24 cellular contexts compared by ENCODE assay signal in the genomic region with DNA sequence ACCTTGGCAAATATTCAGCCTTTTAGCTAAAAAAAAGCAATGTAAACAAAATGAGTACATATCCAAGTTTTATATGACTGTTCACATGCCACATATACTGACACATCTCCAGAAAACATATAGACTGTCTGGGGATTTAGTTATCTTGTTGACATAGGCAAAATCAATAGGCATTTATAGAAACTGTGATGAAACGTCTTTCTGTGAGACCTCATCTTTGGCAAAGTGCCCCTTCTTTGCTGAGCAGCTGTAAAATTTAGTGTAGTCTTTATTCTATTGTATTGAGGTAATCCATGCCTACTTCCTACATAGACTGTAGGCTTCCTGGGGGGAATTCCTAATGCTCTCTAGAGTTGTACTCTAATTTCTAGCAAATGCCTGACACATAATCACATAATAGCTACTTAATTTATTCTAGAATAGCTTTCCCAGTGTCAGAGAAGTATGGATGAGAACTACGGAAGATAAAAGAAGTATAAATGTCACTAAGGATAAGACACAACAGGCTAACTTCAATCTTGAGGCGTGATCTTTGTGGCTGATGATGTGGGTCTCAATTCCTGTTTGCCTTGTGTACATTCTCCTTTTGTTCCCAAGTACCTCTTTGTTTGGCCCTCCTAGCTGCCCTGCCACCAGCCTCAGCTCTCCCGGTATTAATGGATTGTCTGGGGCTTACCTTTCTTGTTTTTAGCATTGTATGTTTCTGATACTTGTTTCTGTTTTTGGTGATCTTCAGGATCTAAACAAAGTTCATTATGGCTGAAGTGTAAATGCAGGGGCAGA. TPM values are rescaled to one million over a fixed set of nuclear protein-coding genes. Genes with fewer than 3 reads are reported as not detected.
DNase-seq lines count a peak whose midpoint lies in the region; ATAC-seq and TF ChIP-seq lines count a peak whose summit lies in the region.
"Had no signal": no experiment of that assay in that cellular context is flagged by ENCODE, and none has a peak within 500 bp of the region (broad histone marks: within the 10 kb centered on the region; RNA-seq: fewer than 3 reads in every experiment).

No MANE protein-coding gene starts in this region.

- peaks cover 3% of the 10 kb centered on the region for H3K4me1 ChIP-seq in RWPE2 (ENCODE audit: insufficient read depth, poor library complexity, severe bottlenecking)
- H3K4me1 ChIP-seq in thyroid gland, result no peaks in the 10 kb centered on the region
- H3K4me1 ChIP-seq: colonic mucosa, HAP-1, left ventricle myocardium inferior, prostate gland had no signal

- intact Hi-C loops in thyroid gland (cut with DNase I), result no loop called here

- TF ChIP-seq CTCF in RWPE2 (IDR thresholded peaks at IDR 0.05; ENCODE audit: poor library complexity, severe bottlenecking) (no peak), fibroblast of pulmonary artery (IDR thresholded peaks at IDR 0.05; ENCODE audit: low read length, missing control alignments) (no peak), thyroid gland (IDR thresholded peaks at IDR 0.05) (no peak)

- no peak overlapping the region for H3K4me3 ChIP-seq in RWPE2 (ENCODE audit: severe bottlenecking)
- no peak overlapping the region for H3K4me3 ChIP-seq in fibroblast of pulmonary artery (replicated peaks; ENCODE audit: low read depth, low read length)
- no peak overlapping the region for H3K4me3 ChIP-seq in thyroid gland (replicated peaks in 1 of 3)
- H3K4me3 ChIP-seq: colonic mucosa, HAP-1, left ventricle myocardium inferior, prostate gland had no signal

- H3K27ac ChIP-seq in RWPE2 (ENCODE audit: poor library complexity, severe bottlenecking) (no peak overlapping the region), thyroid gland (no peak overlapping the region)
- H3K27ac ChIP-seq: colonic mucosa, left ventricle myocardium inferior, prostate gland had no signal

- H3K27me3 ChIP-seq in RWPE2 (ENCODE audit: insufficient read depth, poor library complexity, severe bottlenecking) (no peaks in the 10 kb centered on the region), thyroid gland (no peaks in the 10 kb centered on the region)
- H3K27me3 ChIP-seq: colonic mucosa had no signal

- no peak for TF ChIP-seq POLR2A in thyroid gland (IDR thresholded peaks at IDR 0.05)

- H3K36me3 ChIP-seq in RWPE2 (ENCODE audit: low read depth) (no peaks in the 10 kb centered on the region), thyroid gland (no peaks in the 10 kb centered on the region)
- H3K36me3 ChIP-seq: colonic mucosa, HAP-1, left ventricle myocardium inferior, prostate gland had no signal

- peak; percentile 66 for ATAC-seq in RWPE2 (ENCODE audit: low read depth)
- ATAC-seq: activated CD8-positive, alpha-beta memory T cell treated with anti-CD3 and anti-CD28 coated beads, Interleukin-2, amount 10 ng/mL, durations not matched to agents 7 days and 5 days; activated T-helper 17 cell treated with anti-CD3 and anti-CD28 coated beads, Interleukin-2, amount 50 U/mL, for 72 hours; Right ventricle myocardium inferior; T-cell had no signal

- DNase-seq in DMS153 treated with DMSO at 0.1 percent for 48 hours (lab: John Stamatoyannopoulos, UW; ENCODE audit: unreplicated experiment) (peak; percentile 13), NCI-H146 treated with DMSO at 0.1 percent for 48 hours (lab: John Stamatoyannopoulos, UW; ENCODE audit: unreplicated experiment) (peak; percentile 95), RWPE2 (ENCODE audit: low spot score) (no peak), fibroblast of pulmonary artery (ENCODE audit: low read depth) (peak; percentile 34), retina (no peak), HuH-7.5 (ENCODE audit: low spot score) (no peak), NCI-H1436 treated with DMSO at 0.1 percent for 48 hours (lab: John Stamatoyannopoulos, UW) (no peak), thyroid gland (no peak)
- DNase-seq: activated CD4-positive, alpha-beta T cell treated with anti-CD3 and anti-CD28 coated beads for 48 hours; activated CD8-positive, alpha-beta memory T cell treated with anti-CD3 and anti-CD28 coated beads, Interleukin-2, amount 10 ng/mL, durations not matched to agents 7 days and 5 days; activated naive CD8-positive, alpha-beta T cell treated with anti-CD3 and anti-CD28 coated beads for 36 hours; CD4-positive, CD25-positive, alpha-beta regulatory T cell; colonic mucosa; DND-41; left ventricle myocardium inferior; NCI-H1694; small intestine; stimulated activated CD4-positive, alpha-beta T cell treated with anti-CD3 and anti-CD28 coated beads, Interleukin-4, amount 100 ng/mL, for 4 hours; T-cell had no signal

- H3K9me3 ChIP-seq in RWPE2 (ENCODE audit: severe bottlenecking) (no peaks in the 10 kb centered on the region), thyroid gland (no peaks in the 10 kb centered on the region)
- H3K9me3 ChIP-seq: colonic mucosa, HAP-1, prostate gland had no signal

- WGBS in thyroid gland, 2 donors, result 67 to 71% methylated on average over 4 of the region's 4 CpGs

RNA-seq across cellular contexts. Expression of a gene that starts 30.6 kb away (rescaled TPM):
- total RNA-seq in thyroid gland, result 10 to 100 TPM in 1 of 4 donors, 1 to 10 TPM in 3; 2.3 to 10.8 (median 3.4) TPM
- total RNA-seq: activated CD8-positive, alpha-beta memory T cell treated with anti-CD3 and anti-CD28 coated beads, Interleukin-2, amount 10 ng/mL, durations not matched to agents 7 days and 5 days; activated naive CD8-positive, alpha-beta T cell treated with anti-CD3 and anti-CD28 coated beads for 36 hours; activated T-helper 17 cell treated with anti-CD3 and anti-CD28 coated beads, Interleukin-2, amount 50 U/mL, for 72 hours; CD4-positive, CD25-positive, alpha-beta regulatory T cell; colonic mucosa; mucosa of gallbladder; T-cell had no signal

Comparison
In these comparisons a context has a peak if more than half of its experiments do, and no peak if none do; other contexts are left out.
1. DNase-seq: peak in DMS153 treated with DMSO at 0.1 percent for 48 hours (single experiment), NCI-H146 treated with DMSO at 0.1 percent for 48 hours (single experiment) and fibroblast of pulmonary artery (single experiment); none in RWPE2 (single experiment), retina (single experiment), HuH-7.5 (single experiment), NCI-H1436 treated with DMSO at 0.1 percent for 48 hours (single experiment) and thyroid gland (0 of 2).